Comparison of ENCODE assay signal across 13 cellular contexts in the genomic region with DNA sequence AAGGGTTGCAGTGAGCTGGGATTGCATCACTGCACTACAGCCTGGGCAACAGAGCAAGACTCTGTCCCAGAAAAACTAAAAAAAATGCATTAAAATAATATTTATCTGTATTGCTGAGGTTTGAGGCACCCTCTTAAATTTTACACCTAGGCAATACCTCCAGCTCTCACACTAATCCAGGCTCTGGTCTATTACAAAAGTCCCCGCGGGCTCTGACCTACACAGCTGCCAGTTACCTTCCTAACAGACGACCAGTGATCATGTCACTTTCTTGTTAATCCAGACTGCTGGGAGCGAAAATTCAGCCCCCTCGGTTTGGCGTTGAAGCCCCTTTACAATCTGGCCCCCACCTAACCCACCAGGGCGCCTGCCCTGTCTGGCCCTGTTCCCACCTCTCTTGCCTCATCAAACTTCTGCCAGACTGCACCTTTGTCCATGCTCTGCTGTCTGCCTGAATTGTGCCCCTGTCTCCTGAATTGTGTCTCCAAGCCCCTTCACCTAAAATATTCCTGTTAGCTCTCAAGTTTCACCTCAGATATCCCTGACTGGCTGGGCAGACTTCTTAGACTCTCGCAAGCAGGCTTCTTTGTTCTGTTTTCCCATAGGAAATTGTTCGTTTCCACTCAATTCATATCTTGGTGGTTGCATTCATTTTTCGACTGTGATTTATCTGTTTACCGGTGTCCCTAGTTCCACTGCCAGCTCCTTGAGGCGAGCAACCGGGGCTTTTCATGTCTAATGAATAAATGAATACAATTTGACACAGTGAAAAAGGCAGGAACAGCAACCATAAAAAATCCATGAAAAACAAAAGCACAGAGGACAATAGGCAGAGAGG.
DNase-seq lines count a peak whose midpoint lies in the region; ATAC-seq and TF ChIP-seq lines count a peak whose summit lies in the region.
"Had no signal": no experiment of that assay in that cellular context is flagged by ENCODE, and none has a peak within 500 bp of the region (broad histone marks: within the 10 kb centered on the region; RNA-seq: fewer than 3 reads in every experiment).

No MANE protein-coding gene starts in this region.

- no peak overlapping the region for H3K4me3 Mint-ChIP-seq in activated CD8-positive, alpha-beta memory T cell treated with anti-CD3 and anti-CD28 coated beads, Interleukin-2, amount 10 ng/mL, durations not matched to agents 7 days and 5 days
- H3K4me3 Mint-ChIP-seq in activated T-helper 17 cell treated with anti-CD3 and anti-CD28 coated beads, Interleukin-2, amount 50 U/mL, for 72 hours: peak overlapping the region; percentile 57
- H3K4me3 Mint-ChIP-seq: memory B cell had no signal

- no peaks in the 10 kb centered on the region for H3K9me3 ChIP-seq in stomach
- no peaks in the 10 kb centered on the region for H3K9me3 ChIP-seq in gastroesophageal sphincter

- H3K4me3 ChIP-seq in stomach (no peak overlapping the region), coronary artery (no peak overlapping the region), gastroesophageal sphincter (no peak overlapping the region)

- no peaks in the 10 kb centered on the region for H3K27me3 Mint-ChIP-seq in activated CD8-positive, alpha-beta memory T cell treated with anti-CD3 and anti-CD28 coated beads, Interleukin-2, amount 10 ng/mL, durations not matched to agents 7 days and 5 days
- H3K27me3 Mint-ChIP-seq in activated T-helper 17 cell treated with anti-CD3 and anti-CD28 coated beads, Interleukin-2, amount 50 U/mL, for 72 hours: no peaks in the 10 kb centered on the region
- H3K27me3 Mint-ChIP-seq: memory B cell had no signal

- TF ChIP-seq EP300 in stomach (IDR thresholded peaks at IDR 0.05) (no peak), gastroesophageal sphincter (IDR thresholded peaks at IDR 0.05) (no peak)

- TF ChIP-seq CTCF in stomach (IDR thresholded peaks at IDR 0.05): no peak
- no peak for TF ChIP-seq CTCF in coronary artery (IDR thresholded peaks at IDR 0.05)
- no peak for TF ChIP-seq CTCF in gastroesophageal sphincter (IDR thresholded peaks at IDR 0.05)

- H3K27ac Mint-ChIP-seq in activated CD8-positive, alpha-beta memory T cell treated with anti-CD3 and anti-CD28 coated beads, Interleukin-2, amount 10 ng/mL, durations not matched to agents 7 days and 5 days: peak overlapping the region; percentile 2
- H3K27ac Mint-ChIP-seq in activated T-helper 17 cell treated with anti-CD3 and anti-CD28 coated beads, Interleukin-2, amount 50 U/mL, for 72 hours: peak overlapping the region; percentile 85
- H3K27ac Mint-ChIP-seq: memory B cell had no signal

- peaks cover 13% of the 10 kb centered on the region for H3K36me3 Mint-ChIP-seq in activated CD8-positive, alpha-beta memory T cell treated with anti-CD3 and anti-CD28 coated beads, Interleukin-2, amount 10 ng/mL, durations not matched to agents 7 days and 5 days
- no peaks in the 10 kb centered on the region for H3K36me3 Mint-ChIP-seq in activated T-helper 17 cell treated with anti-CD3 and anti-CD28 coated beads, Interleukin-2, amount 50 U/mL, for 72 hours (ENCODE audit: low read depth)
- H3K36me3 Mint-ChIP-seq: memory B cell had no signal

- TF ChIP-seq POLR2A in stomach (IDR thresholded peaks at IDR 0.05) (no peak), gastroesophageal sphincter (IDR thresholded peaks at IDR 0.05) (no peak)

- H3K27ac ChIP-seq in stomach: peak overlapping the region; percentile 29 to 58 (median 53)
- H3K27ac ChIP-seq in coronary artery: no peak overlapping the region
- peak overlapping the region in 2 of 4 donors; percentile 48 to 61 for H3K27ac ChIP-seq in gastroesophageal sphincter
- H3K27ac ChIP-seq: KMS-11 had no signal

- intact Hi-C loops in stomach (cut with DNase I; ENCODE audit: low total_unique reads): no loop called here

- CTCF ChIA-PET in activated CD8-positive, alpha-beta memory T cell treated with anti-CD3 and anti-CD28 coated beads, Interleukin-2, amount 10 ng/mL, durations not matched to agents 7 days and 5 days (lab: Charles Lee): interaction anchor here (2.0 to 3.6 kb wide), 6 partner anchors 9 to 66 kb away, joined by 7 to 35 read pairs (median 30); a partner anchor contains a TSS

- no peak for DNase-seq in activated CD8-positive, alpha-beta memory T cell treated with anti-CD3 and anti-CD28 coated beads, Interleukin-2, amount 10 ng/mL, durations not matched to agents 7 days and 5 days
- DNase-seq in activated CD8-positive, alpha-beta memory T cell treated with anti-CD3 and anti-CD28 coated beads for 24 hours: no peak
- DNase-seq in left lobe of liver (ENCODE audit: low spot score): peak; percentile 49
- no peak for DNase-seq in stomach
- no peak for DNase-seq in coronary artery (ENCODE audit: low spot score)
- DNase-seq: activated gamma-delta T cell, NCI-H510A, trophoblast cell had no signal

- ATAC-seq in activated CD8-positive, alpha-beta memory T cell treated with anti-CD3 and anti-CD28 coated beads, Interleukin-2, amount 10 ng/mL, durations not matched to agents 7 days and 5 days: no peak
- ATAC-seq in activated T-helper 17 cell treated with anti-CD3 and anti-CD28 coated beads, Interleukin-2, amount 50 U/mL, for 72 hours (replicated peaks): no peak
- ATAC-seq in left lobe of liver (peak; percentile 77), esophagus mucosa (no peak), gastroesophageal sphincter (no peak)

- no peaks in the 10 kb centered on the region for H3K9me3 Mint-ChIP-seq in activated CD8-positive, alpha-beta memory T cell treated with anti-CD3 and anti-CD28 coated beads, Interleukin-2, amount 10 ng/mL, durations not matched to agents 7 days and 5 days (ENCODE audit: low read depth)
- H3K9me3 Mint-ChIP-seq in activated T-helper 17 cell treated with anti-CD3 and anti-CD28 coated beads, Interleukin-2, amount 50 U/mL, for 72 hours: no peaks in the 10 kb centered on the region
- H3K9me3 Mint-ChIP-seq: memory B cell had no signal

- peaks cover 44% of the 10 kb centered on the region for H3K4me1 Mint-ChIP-seq in activated CD8-positive, alpha-beta memory T cell treated with anti-CD3 and anti-CD28 coated beads, Interleukin-2, amount 10 ng/mL, durations not matched to agents 7 days and 5 days
- H3K4me1 Mint-ChIP-seq in activated T-helper 17 cell treated with anti-CD3 and anti-CD28 coated beads, Interleukin-2, amount 50 U/mL, for 72 hours: peaks cover 37% of the 10 kb centered on the region

- H3K4me1 ChIP-seq in stomach (peaks cover 0 to 23% (median 11%) of the 10 kb centered on the region in 4 donors), gastroesophageal sphincter (peaks cover 0 to 36% (median 0%) of the 10 kb centered on the region in 3 donors)

- H3K27me3 ChIP-seq in stomach: no peaks in the 10 kb centered on the region
- no peaks in the 10 kb centered on the region for H3K27me3 ChIP-seq in gastroesophageal sphincter

- H3K36me3 ChIP-seq in stomach (no peaks in the 10 kb centered on the region), gastroesophageal sphincter (no peaks in the 10 kb centered on the region)

- 66 to 77% (median 71%) methylated on average over 13 of the region's 13 CpGs for WGBS in stomach, 5 donors
- WGBS in gastroesophageal sphincter (ENCODE audit: low coverage in 1 of 2), 2 donors: 59 to 69% methylated on average over 9 to 12 of the region's 13 CpGs

Comparison
In these comparisons a context has a peak if more than half of its experiments do, and no peak if none do; other contexts are left out.
1. H3K27ac ChIP-seq: peak in stomach (5 of 5); none in coronary artery (0 of 2).